21 cellular contexts compared by ENCODE assay signal in the genomic region with DNA sequence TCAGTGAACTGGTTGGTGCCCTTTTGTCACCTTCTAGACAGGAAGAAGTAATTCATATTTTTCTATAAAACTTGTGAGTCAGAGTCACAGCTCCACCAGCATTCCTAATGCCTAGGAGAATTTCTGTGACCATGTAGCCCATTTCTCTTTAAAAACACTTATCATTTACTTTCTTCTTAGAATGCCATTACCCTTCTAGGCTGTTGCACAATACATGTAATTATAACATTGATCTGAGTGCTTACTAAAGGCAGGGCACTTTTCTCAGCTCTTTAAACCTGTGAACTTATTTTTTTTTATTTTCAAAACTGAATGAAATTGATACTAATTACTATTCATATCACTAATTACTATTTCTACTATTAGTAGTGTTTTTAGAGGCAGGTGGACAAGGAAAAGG.
DNase-seq lines count a peak whose midpoint lies in the region; ATAC-seq and TF ChIP-seq lines count a peak whose summit lies in the region.
"Had no signal": no experiment of that assay in that cellular context is flagged by ENCODE, and none has a peak within 500 bp of the region (broad histone marks: within the 10 kb centered on the region; RNA-seq: fewer than 3 reads in every experiment).

No MANE protein-coding gene starts in this region.

- DNase-seq in HCEC 1CT (peak; percentile 7), chondrocyte (ENCODE audit: low spot score) (no peak), mesenchymal stem cell (peak; percentile 18), OCI-M1 (lab: John Stamatoyannopoulos, UW) (no peak), brain microvascular endothelial cell (no peak)
- DNase-seq in activated naive CD4-positive, alpha-beta T cell treated with anti-CD3 and anti-CD28 coated beads, Interleukin-2, amount 10 ng/mL, durations not matched to agents 7 days and 5 days: no peak
- DNase-seq: C1 segment of cervical spinal cord; Caco-2; CD8-positive, alpha-beta T cell; H7; HFFc6; KG1; MM.1S; NCI-H2029; NCI-H446 treated with DMSO at 0.1 percent for 48 hours; NCI-H526; NCI-H82; NK-92 treated with Interleukin-12 subunit alpha and Interleukin-12 subunit beta, amount 100 ng/mL, for 24 hours; Right ventricle myocardium superior; RPMI8226 had no signal

- H2BK12ac ChIP-seq in mesenchymal stem cell (ENCODE audit: low read length in 2 of 2): no peak overlapping the region

- H3K36me3 ChIP-seq in mesenchymal stem cell (ENCODE audit: control insufficient read depth in 1 of 2, insufficient read depth in 2 of 2, low read depth in 1 of 2, low read length in 2 of 2) (no peaks in the 10 kb centered on the region), brain microvascular endothelial cell (replicated peaks) (no peaks in the 10 kb centered on the region)

- no peaks in the 10 kb centered on the region for H3K9me3 Mint-ChIP-seq in chondrocyte (ENCODE audit: low read depth)
- no peaks in the 10 kb centered on the region for H3K9me3 Mint-ChIP-seq in activated naive CD4-positive, alpha-beta T cell treated with anti-CD3 and anti-CD28 coated beads, Interleukin-2, amount 10 ng/mL, durations not matched to agents 7 days and 5 days
- H3K9me3 Mint-ChIP-seq: CD8-positive, alpha-beta T cell; HFFc6 had no signal

- no peaks in the 10 kb centered on the region for H3K27me3 Mint-ChIP-seq in chondrocyte (ENCODE audit: low read depth)
- H3K27me3 Mint-ChIP-seq in activated naive CD4-positive, alpha-beta T cell treated with anti-CD3 and anti-CD28 coated beads, Interleukin-2, amount 10 ng/mL, durations not matched to agents 7 days and 5 days: no peaks in the 10 kb centered on the region

- CTCF ChIA-PET in activated naive CD4-positive, alpha-beta T cell treated with anti-CD3 and anti-CD28 coated beads, Interleukin-2, amount 10 ng/mL, durations not matched to agents 7 days and 5 days (lab: Charles Lee): no interaction called here

- H3K9me3 ChIP-seq in mesenchymal stem cell (ENCODE audit: control insufficient read depth, low read length): no peaks in the 10 kb centered on the region
- H3K9me3 ChIP-seq: Caco-2 had no signal

- no peak overlapping the region for H2BK5ac ChIP-seq in mesenchymal stem cell (ENCODE audit: low read depth, low read length, poor library complexity, severe bottlenecking)

- H3K4ac ChIP-seq in mesenchymal stem cell (ENCODE audit: low read depth in 1 of 2, low read length in 2 of 2): no peak overlapping the region

- no peak overlapping the region for H3K9ac ChIP-seq in mesenchymal stem cell (ENCODE audit: low read length)

- H3K4me1 ChIP-seq in mesenchymal stem cell (ENCODE audit: control insufficient read depth, insufficient read depth, low read depth, low read length): no peaks in the 10 kb centered on the region
- H3K4me1 ChIP-seq: Caco-2 had no signal

- H3K4me2 ChIP-seq in mesenchymal stem cell (ENCODE audit: low read length, poor library complexity, severe bottlenecking): no peak overlapping the region

- no peaks in the 10 kb centered on the region for H3K36me3 Mint-ChIP-seq in chondrocyte (ENCODE audit: low read depth)
- no peaks in the 10 kb centered on the region for H3K36me3 Mint-ChIP-seq in activated naive CD4-positive, alpha-beta T cell treated with anti-CD3 and anti-CD28 coated beads, Interleukin-2, amount 10 ng/mL, durations not matched to agents 7 days and 5 days
- H3K36me3 Mint-ChIP-seq: CD8-positive, alpha-beta T cell had no signal

- in situ Hi-C loops in brain microvascular endothelial cell (cut with HindIII; ENCODE audit: low pct_ligation_motif_present, low sequenced_read_pairs): no loop called here

- no peak overlapping the region for H4K8ac ChIP-seq in mesenchymal stem cell (ENCODE audit: low read length)

- H3K18ac ChIP-seq in mesenchymal stem cell (ENCODE audit: low read depth in 1 of 2, low read length in 2 of 2): no peak overlapping the region

- H2BK120ac ChIP-seq in mesenchymal stem cell (ENCODE audit: low read depth, low read length): no peak overlapping the region

- ATAC-seq in GM21360 (IDR thresholded peaks at IDR 0.05; ENCODE audit: unreplicated experiment): no peak
- ATAC-seq: CD8-positive, alpha-beta T cell had no signal

- H2BK15ac ChIP-seq in mesenchymal stem cell (ENCODE audit: low read depth, poor library complexity, severe bottlenecking): no peak overlapping the region

- H3K4me3 Mint-ChIP-seq in chondrocyte (ENCODE audit: unreplicated experiment): no peak overlapping the region
- H3K4me3 Mint-ChIP-seq in activated naive CD4-positive, alpha-beta T cell treated with anti-CD3 and anti-CD28 coated beads, Interleukin-2, amount 10 ng/mL, durations not matched to agents 7 days and 5 days: no peak overlapping the region
- H3K4me3 Mint-ChIP-seq: CD8-positive, alpha-beta T cell; HFFc6 had no signal

- no peak overlapping the region for H2AK5ac ChIP-seq in mesenchymal stem cell (ENCODE audit: low read length, severe bottlenecking)

- H3K79me1 ChIP-seq in mesenchymal stem cell (replicated peaks; ENCODE audit: low read length, poor library complexity, severe bottlenecking): no peaks in the 10 kb centered on the region

- no peak for TF ChIP-seq CTCF in chondrocyte (IDR thresholded peaks at IDR 0.05)
- TF ChIP-seq CTCF in brain microvascular endothelial cell (IDR thresholded peaks at IDR 0.05; ENCODE audit: low read depth, low read length, missing control alignments): no peak

- H3K4me1 Mint-ChIP-seq in chondrocyte (ENCODE audit: low read depth): peaks cover 28% of the 10 kb centered on the region
- H3K4me1 Mint-ChIP-seq in activated naive CD4-positive, alpha-beta T cell treated with anti-CD3 and anti-CD28 coated beads, Interleukin-2, amount 10 ng/mL, durations not matched to agents 7 days and 5 days: no peaks in the 10 kb centered on the region

- H3K27me3 ChIP-seq in mesenchymal stem cell (ENCODE audit: control insufficient read depth in 1 of 2, insufficient read depth in 1 of 2, low read length in 2 of 2) (no peaks in the 10 kb centered on the region), brain microvascular endothelial cell (replicated peaks) (no peaks in the 10 kb centered on the region)

- H3K4me3 ChIP-seq in mesenchymal stem cell (ENCODE audit: insufficient read depth in 1 of 2, low read depth in 1 of 2, low read length in 2 of 2) (no peak overlapping the region), brain microvascular endothelial cell (ENCODE audit: low read depth, low read length) (no peak overlapping the region)

- peak overlapping the region; percentile 15 for H3K27ac Mint-ChIP-seq in chondrocyte (ENCODE audit: unreplicated experiment)
- no peak overlapping the region for H3K27ac Mint-ChIP-seq in activated naive CD4-positive, alpha-beta T cell treated with anti-CD3 and anti-CD28 coated beads, Interleukin-2, amount 10 ng/mL, durations not matched to agents 7 days and 5 days
- H3K27ac Mint-ChIP-seq: CD8-positive, alpha-beta T cell; HFFc6 had no signal

- no peak overlapping the region for H3K14ac ChIP-seq in mesenchymal stem cell (ENCODE audit: low read length in 2 of 2)

- H4K91ac ChIP-seq in mesenchymal stem cell (ENCODE audit: low read length): no peak overlapping the region

- H2AFZ ChIP-seq in mesenchymal stem cell (ENCODE audit: low read depth, low read length): no peak overlapping the region

- no peak overlapping the region for H3K23ac ChIP-seq in mesenchymal stem cell (ENCODE audit: low read length in 2 of 2)

- H3K27ac ChIP-seq in mesenchymal stem cell (ENCODE audit: low read length, poor library complexity, severe bottlenecking) (no peak overlapping the region), brain microvascular endothelial cell (no peak overlapping the region)

Comparison
In these comparisons a context has a peak if more than half of its experiments do, and no peak if none do; other contexts are left out.
1. DNase-seq: peak in HCEC 1CT (single experiment) and mesenchymal stem cell (single experiment); none in chondrocyte (single experiment), activated naive CD4-positive, alpha-beta T cell treated with anti-CD3 and anti-CD28 coated beads, Interleukin-2, amount 10 ng/mL, durations not matched to agents 7 days and 5 days (single experiment), OCI-M1 (single experiment) and brain microvascular endothelial cell (single experiment).